ENCODE assay signal across 10 cellular contexts in the genomic region with DNA sequence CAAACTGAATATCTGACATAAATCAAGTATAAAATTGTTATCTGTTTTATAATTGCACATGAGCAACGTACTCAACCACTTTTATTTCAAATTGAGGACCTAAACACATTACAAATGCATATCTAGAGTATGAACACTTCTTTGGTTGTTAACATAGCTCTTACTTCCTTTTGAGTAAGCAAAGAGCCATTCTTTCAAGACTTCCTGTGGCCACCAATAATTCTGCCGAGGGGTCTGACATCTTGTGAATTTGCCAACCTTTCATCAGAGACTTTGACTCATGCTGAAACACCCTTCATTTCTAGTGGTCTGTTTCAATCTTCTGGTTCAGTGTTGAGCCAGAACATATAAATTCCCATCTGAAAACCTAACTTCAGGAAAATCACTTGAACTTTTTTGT. TPM values are rescaled to one million over a fixed set of nuclear protein-coding genes. Genes with fewer than 3 reads are reported as not detected.
A peak's percentile ranks its signal among the peaks of the same experiment; 100 is the strongest.
DNase-seq lines count a peak whose midpoint lies in the region; ATAC-seq and TF ChIP-seq lines count a peak whose summit lies in the region.
"Had no signal": no experiment of that assay in that cellular context is flagged by ENCODE, and none has a peak within 500 bp of the region (broad histone marks: within the 10 kb centered on the region; RNA-seq: fewer than 3 reads in every experiment).

No MANE protein-coding gene starts in this region.

- no peaks in the 10 kb centered on the region for H3K27me3 ChIP-seq in SJSA1 (replicated peaks)
- H3K27me3 ChIP-seq in kidney epithelial cell (ENCODE audit: control insufficient read depth, insufficient read depth, low read length): no peaks in the 10 kb centered on the region
- H3K27me3 ChIP-seq: adrenal gland had no signal

- no peaks in the 10 kb centered on the region for H3K4me1 Mint-ChIP-seq in stimulated activated naive CD8-positive, alpha-beta T cell treated with anti-CD3 and anti-CD28 coated beads, Interleukin-15, amount 100 ng/mL, for 72 hours
- H3K4me1 Mint-ChIP-seq in activated T-cell treated with anti-CD3 and anti-CD28 coated beads, Interleukin-2, amount 50 U/mL, for 24 hours (ENCODE audit: low read depth): no peaks in the 10 kb centered on the region

- peaks cover 6% of the 10 kb centered on the region for H3K4me1 ChIP-seq in SJSA1 (replicated peaks)
- H3K4me1 ChIP-seq: adrenal gland had no signal

- DNase-seq in GM04503 (ENCODE audit: low read depth) (peak; percentile 71), SJSA1 (ENCODE audit: low read depth in 1 of 2, low spot score in 2 of 2) (peak in 1 of 2 experiments; percentile 41), kidney epithelial cell (ENCODE audit: low read depth) (peak; percentile 54), GDM1 (lab: John Stamatoyannopoulos, UW) (no peak)
- DNase-seq in activated T-cell treated with anti-CD3 and anti-CD28 coated beads, Interleukin-2, amount 50 U/mL, for 1 hour: no peak
- DNase-seq in stimulated activated naive CD8-positive, alpha-beta T cell treated with anti-CD3 and anti-CD28 coated beads, Interleukin-15, amount 100 ng/mL, for 72 hours: no peak
- DNase-seq in activated T-cell treated with anti-CD3 and anti-CD28 coated beads, Interleukin-2, amount 50 U/mL, for 24 hours: no peak
- DNase-seq: adrenal gland had no signal

- H3K36me3 Mint-ChIP-seq in activated T-cell treated with anti-CD3 and anti-CD28 coated beads, Interleukin-2, amount 50 U/mL, for 24 hours (ENCODE audit: low read depth): no peaks in the 10 kb centered on the region

- H3K4me3 ChIP-seq in SJSA1: no peak overlapping the region
- no peak overlapping the region for H3K4me3 ChIP-seq in kidney epithelial cell (ENCODE audit: low read depth, low read length)
- H3K4me3 ChIP-seq: adrenal gland, thoracic aorta had no signal

- H3K36me3 ChIP-seq in SJSA1 (no peaks in the 10 kb centered on the region), kidney epithelial cell (ENCODE audit: control insufficient read depth, insufficient read depth, low read length) (no peaks in the 10 kb centered on the region)
- H3K36me3 ChIP-seq: adrenal gland, thoracic aorta had no signal

- no peaks in the 10 kb centered on the region for H3K27me3 Mint-ChIP-seq in stimulated activated naive CD8-positive, alpha-beta T cell treated with anti-CD3 and anti-CD28 coated beads, Interleukin-15, amount 100 ng/mL, for 72 hours
- H3K27me3 Mint-ChIP-seq in activated T-cell treated with anti-CD3 and anti-CD28 coated beads, Interleukin-2, amount 50 U/mL, for 24 hours: no peaks in the 10 kb centered on the region

- 0 out of 2 replicates have a peak, but pooled peaks cover 3% of the 10 kb centered on the region for H3K9me3 ChIP-seq in SJSA1 (replicated peaks)
- H3K9me3 ChIP-seq: adrenal gland, thoracic aorta had no signal

- H3K9me3 Mint-ChIP-seq in stimulated activated naive CD8-positive, alpha-beta T cell treated with anti-CD3 and anti-CD28 coated beads, Interleukin-15, amount 100 ng/mL, for 72 hours: peaks cover 0 to 6% of the 10 kb centered on the region in 2 donors
- no peaks in the 10 kb centered on the region for H3K9me3 Mint-ChIP-seq in activated T-cell treated with anti-CD3 and anti-CD28 coated beads, Interleukin-2, amount 50 U/mL, for 24 hours

- H3K27ac ChIP-seq in SJSA1: peak overlapping the region; percentile 14; the same call in 1 of the 2 replicates
- H3K27ac ChIP-seq: adrenal gland, thoracic aorta had no signal

- H3K4me3 Mint-ChIP-seq in stimulated activated naive CD8-positive, alpha-beta T cell treated with anti-CD3 and anti-CD28 coated beads, Interleukin-15, amount 100 ng/mL, for 72 hours: no peak overlapping the region
- no peak overlapping the region for H3K4me3 Mint-ChIP-seq in activated T-cell treated with anti-CD3 and anti-CD28 coated beads, Interleukin-2, amount 50 U/mL, for 24 hours

- no peak for TF ChIP-seq CTCF in kidney epithelial cell (IDR thresholded peaks at IDR 0.05; ENCODE audit: insufficient read depth, low read length, poor library complexity, severe bottlenecking)

- no peak overlapping the region for H3K27ac Mint-ChIP-seq in stimulated activated naive CD8-positive, alpha-beta T cell treated with anti-CD3 and anti-CD28 coated beads, Interleukin-15, amount 100 ng/mL, for 72 hours
- no peak overlapping the region for H3K27ac Mint-ChIP-seq in activated T-cell treated with anti-CD3 and anti-CD28 coated beads, Interleukin-2, amount 50 U/mL, for 24 hours

- peak; percentile 65 for ATAC-seq in HG02610 (IDR thresholded peaks at IDR 0.05; ENCODE audit: unreplicated experiment)
- ATAC-seq in stimulated activated naive CD8-positive, alpha-beta T cell treated with anti-CD3 and anti-CD28 coated beads, Interleukin-15, amount 100 ng/mL, for 72 hours: no peak

RNA-seq across cellular contexts. Expression of a gene that starts 59.4 kb away (rescaled TPM):
- 17.9 and 20.8 TPM in 2 replicates for total RNA-seq in SJSA1 (2014; rRNA removed; shearing (Covaris generic))
- 14.4 and 18.2 TPM in 2 replicates for total RNA-seq in kidney epithelial cell

Comparison
In these comparisons a context has a peak if more than half of its experiments do, and no peak if none do; other contexts are left out.
1. DNase-seq: peak in GM04503 (single experiment) and kidney epithelial cell (single experiment); none in activated T-cell treated with anti-CD3 and anti-CD28 coated beads, Interleukin-2, amount 50 U/mL, for 1 hour (single experiment), GDM1 (single experiment), stimulated activated naive CD8-positive, alpha-beta T cell treated with anti-CD3 and anti-CD28 coated beads, Interleukin-15, amount 100 ng/mL, for 72 hours (0 of 2) and activated T-cell treated with anti-CD3 and anti-CD28 coated beads, Interleukin-2, amount 50 U/mL, for 24 hours (single experiment).